8 cellular contexts compared by ENCODE assay signal in the genomic region with DNA sequence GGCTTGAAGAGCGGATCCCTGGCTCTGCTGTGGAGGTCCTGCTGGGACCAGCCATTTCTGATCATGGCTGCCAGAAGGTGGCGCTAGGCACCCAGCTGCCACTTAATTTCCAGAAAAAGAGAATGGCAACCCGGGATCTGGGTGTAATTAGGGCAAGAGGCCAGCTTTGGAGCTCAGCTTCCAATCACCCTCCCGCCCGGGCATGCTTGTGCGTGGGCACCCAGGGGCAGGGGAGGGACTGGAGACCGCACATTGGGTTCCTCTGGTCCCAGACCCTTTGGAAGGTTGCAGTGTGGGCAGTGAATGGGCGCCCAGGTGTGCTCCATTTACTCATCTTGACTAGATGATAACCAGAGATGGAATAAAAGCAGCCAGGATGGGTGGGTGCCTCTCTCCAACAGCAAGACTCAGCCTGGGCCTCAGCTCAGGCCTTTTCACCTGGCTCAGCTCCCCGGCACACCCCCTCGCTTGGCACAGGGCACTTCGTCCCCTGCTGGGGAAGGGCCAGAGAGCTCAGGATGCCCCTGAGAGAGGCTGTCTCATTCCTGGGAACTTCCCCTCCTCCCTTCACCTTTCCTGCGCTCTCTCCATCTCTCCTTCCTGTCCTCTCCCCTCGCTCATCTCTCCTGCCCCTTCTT. TPM values are rescaled to one million over a fixed set of nuclear protein-coding genes. Genes with fewer than 3 reads are reported as not detected.
A peak's percentile ranks its signal among the peaks of the same experiment; 100 is the strongest.
DNase-seq lines count a peak whose midpoint lies in the region; ATAC-seq and TF ChIP-seq lines count a peak whose summit lies in the region.

No MANE protein-coding gene starts in this region.

- no peaks in the 10 kb centered on the region for H3K9me3 Mint-ChIP-seq in stimulated activated naive CD8-positive, alpha-beta T cell treated with anti-CD3 and anti-CD28 coated beads, Interleukin-15, amount 100 ng/mL, for 72 hours

- ATAC-seq in lower lobe of right lung (peak; percentile 43 to 60), HG02623 (IDR thresholded peaks at IDR 0.05; ENCODE audit: unreplicated experiment) (no peak)
- peak; percentile 48 for ATAC-seq in stimulated activated naive CD8-positive, alpha-beta T cell treated with anti-CD3 and anti-CD28 coated beads, Interleukin-15, amount 100 ng/mL, for 72 hours

- H3K9ac ChIP-seq in Karpas-422 (ENCODE audit: low read length) (no peak overlapping the region), SU-DHL-6 (ENCODE audit: low read length) (no peak overlapping the region)

- H3K79me2 ChIP-seq in Karpas-422 (ENCODE audit: low read length) (no peaks in the 10 kb centered on the region), SU-DHL-6 (ENCODE audit: insufficient read depth, low read length) (no peaks in the 10 kb centered on the region)

- H4K20me1 ChIP-seq in Karpas-422 (ENCODE audit: insufficient read depth, low read depth, low read length) = no peaks in the 10 kb centered on the region; the same call in 1 of the 2 replicates
- no peaks in the 10 kb centered on the region for H4K20me1 ChIP-seq in SU-DHL-6 (ENCODE audit: low read depth, low read length)

- H3K4me2 ChIP-seq in Karpas-422 (ENCODE audit: low read depth, low read length, poor library complexity, severe bottlenecking) (no peak overlapping the region), SU-DHL-6 (ENCODE audit: low read depth, low read length, poor library complexity, severe bottlenecking) (no peak overlapping the region)

- H3K27ac ChIP-seq in Karpas-422 (ENCODE audit: low read length) (no peak overlapping the region), SU-DHL-6 (ENCODE audit: low read depth, low read length) (no peak overlapping the region), lower lobe of right lung (no peak overlapping the region)

- no peak overlapping the region for H3K4me3 ChIP-seq in Karpas-422 (ENCODE audit: low read length)
- no peak overlapping the region for H3K4me3 ChIP-seq in SU-DHL-6 (ENCODE audit: insufficient read depth, low read length, poor library complexity, severe bottlenecking)
- H3K4me3 ChIP-seq in lower lobe of right lung = no peak overlapping the region

- H3K9me2 ChIP-seq in Karpas-422 (replicated peaks; ENCODE audit: insufficient read depth, low read length) (no peaks in the 10 kb centered on the region), SU-DHL-6 (replicated peaks; ENCODE audit: insufficient read depth, low read length) (no peaks in the 10 kb centered on the region)

- no peaks in the 10 kb centered on the region for H3F3A ChIP-seq in SU-DHL-6 (ENCODE audit: insufficient read depth)

- H3K9me3 ChIP-seq in Karpas-422 (ENCODE audit: low read length) (no peaks in the 10 kb centered on the region), SU-DHL-6 (ENCODE audit: insufficient read depth, low read length) (no peaks in the 10 kb centered on the region), lower lobe of right lung (no peaks in the 10 kb centered on the region)

- no peaks in the 10 kb centered on the region for H3K27me3 Mint-ChIP-seq in stimulated activated naive CD8-positive, alpha-beta T cell treated with anti-CD3 and anti-CD28 coated beads, Interleukin-15, amount 100 ng/mL, for 72 hours

- no peaks in the 10 kb centered on the region for H3K4me1 Mint-ChIP-seq in stimulated activated naive CD8-positive, alpha-beta T cell treated with anti-CD3 and anti-CD28 coated beads, Interleukin-15, amount 100 ng/mL, for 72 hours

- H3K4me3 Mint-ChIP-seq in stimulated activated naive CD8-positive, alpha-beta T cell treated with anti-CD3 and anti-CD28 coated beads, Interleukin-15, amount 100 ng/mL, for 72 hours = no peak overlapping the region

- H3K27ac Mint-ChIP-seq in stimulated activated naive CD8-positive, alpha-beta T cell treated with anti-CD3 and anti-CD28 coated beads, Interleukin-15, amount 100 ng/mL, for 72 hours = no peak overlapping the region

- H3K27me3 ChIP-seq in Karpas-422 (ENCODE audit: low read length) (no peaks in the 10 kb centered on the region), SU-DHL-6 (ENCODE audit: low read length) (no peaks in the 10 kb centered on the region), lower lobe of right lung (ENCODE audit: low read depth) (peaks cover 7% of the 10 kb centered on the region)

- intact Hi-C loops in lower lobe of right lung (cut with DNase I) = loop anchor here (10.0 kb wide), 1 partner anchor 130 kb away; no protein-coding TSS in a partner anchor

- peak; percentile 19 for DNase-seq in DMS153 treated with DMSO at 0.1 percent for 48 hours (lab: John Stamatoyannopoulos, UW; ENCODE audit: unreplicated experiment)
- DNase-seq in DMS153 (lab: John Stamatoyannopoulos, UW) = no peak
- peak; percentile 81 for DNase-seq in Karpas-422
- peak; percentile 61 for DNase-seq in dedifferentiated amniotic fluid mesenchymal stem cell (ENCODE audit: extremely low spot score)
- no peak for DNase-seq in lower lobe of right lung
- DNase-seq in stimulated activated naive CD8-positive, alpha-beta T cell treated with anti-CD3 and anti-CD28 coated beads, Interleukin-15, amount 100 ng/mL, for 72 hours = peak; percentile 52 to 54

- peak; percentile 61 for TF ChIP-seq CTCF in SU-DHL-6 (IDR thresholded peaks at IDR 0.05; ENCODE audit: insufficient read depth, low read length, poor library complexity, severe bottlenecking)
- TF ChIP-seq CTCF in lower lobe of right lung (IDR thresholded peaks at IDR 0.05) = peak; percentile 84

- H3K36me3 ChIP-seq in Karpas-422 (ENCODE audit: insufficient read depth, low read length) (no peaks in the 10 kb centered on the region), SU-DHL-6 (ENCODE audit: low read length) (no peaks in the 10 kb centered on the region), lower lobe of right lung (no peaks in the 10 kb centered on the region)

- H3K4me1 ChIP-seq in Karpas-422 (ENCODE audit: low read length) (no peaks in the 10 kb centered on the region), lower lobe of right lung (no peaks in the 10 kb centered on the region)

- H2AFZ ChIP-seq in Karpas-422 (ENCODE audit: low read length) = no peak overlapping the region
- no peak overlapping the region for H2AFZ ChIP-seq in SU-DHL-6 (ENCODE audit: low read depth, low read length, severe bottlenecking)

RNA-seq across cellular contexts. Expression of gene FAM241B, which starts 14.7 kb away (rescaled TPM):
- total RNA-seq in Karpas-422 (2014; rRNA removed; shearing (Covaris generic); ENCODE audit: low replicate concordance) = not detected in 2 replicates
- 5.0 TPM for total RNA-seq in lower lobe of right lung

Comparison
In these comparisons a context has a peak if more than half of its experiments do, and no peak if none do; other contexts are left out.
1. DNase-seq: peak in DMS153 treated with DMSO at 0.1 percent for 48 hours (single experiment), Karpas-422 (single experiment), dedifferentiated amniotic fluid mesenchymal stem cell (single experiment) and stimulated activated naive CD8-positive, alpha-beta T cell treated with anti-CD3 and anti-CD28 coated beads, Interleukin-15, amount 100 ng/mL, for 72 hours (2 of 2); none in DMS153 (single experiment) and lower lobe of right lung (single experiment).